8 cellular contexts compared by ENCODE assay signal in genomic region chr13:114107686-114108081, GRCh38. TPM values are rescaled to one million over a fixed set of nuclear protein-coding genes. Genes with fewer than 3 reads are reported as not detected.
DNase-seq lines count a peak whose midpoint lies in the region; ATAC-seq and TF ChIP-seq lines count a peak whose summit lies in the region.
"Had no signal": no experiment of that assay in that cellular context is flagged by ENCODE, and none has a peak within 500 bp of the region (broad histone marks: within the 10 kb centered on the region; RNA-seq: fewer than 3 reads in every experiment).

No MANE protein-coding gene starts in this region.

- no peak for ATAC-seq in stimulated activated naive B cell treated with anti-CD40 and anti-IgM and Interleukin-4, amounts not matched to agents 10 μg/mL and 1 μg/mL and 100 μg/mL, for 72 hours (replicated peaks)
- ATAC-seq in GM18517 (IDR thresholded peaks at IDR 0.05; ENCODE audit: unreplicated experiment) (no peak), GM19324 (IDR thresholded peaks at IDR 0.05; ENCODE audit: low FRiP score, unreplicated experiment) (no peak)
- ATAC-seq: activated CD4-positive, CD25-positive, alpha-beta regulatory T cell treated with anti-CD3 and anti-CD28 coated beads, Interleukin-2, amount 50 U/mL, for 24 hours had no signal

- no peak for TF ChIP-seq POLR2A in tibial nerve (IDR thresholded peaks at IDR 0.05)

- DNase-seq in HFFc6, result peak; percentile 87
- peak; percentile 67 for DNase-seq in amniotic stem cell (lab: John Stamatoyannopoulos, UW)
- peak; percentile 78 for DNase-seq in hepatic stellate cell (ENCODE audit: low spot score)
- DNase-seq in stimulated activated naive B cell treated with anti-CD40 and anti-IgM and Interleukin-4, amounts not matched to agents 10 μg/mL and 1 μg/mL and 100 μg/mL, for 72 hours, result no peak
- no peak for DNase-seq in tibial nerve (ENCODE audit: low spot score in 2 of 2)

- TF ChIP-seq EP300 in tibial nerve (IDR thresholded peaks at IDR 0.05), result no peak

- no peaks in the 10 kb centered on the region for H3K9me3 Mint-ChIP-seq in HFFc6
- peaks cover 0 to 3% of the 10 kb centered on the region in 2 donors for H3K9me3 Mint-ChIP-seq in stimulated activated naive B cell treated with anti-CD40 and anti-IgM and Interleukin-4, amounts not matched to agents 10 μg/mL and 1 μg/mL and 100 μg/mL, for 72 hours

- no peaks in the 10 kb centered on the region for H3K9me3 ChIP-seq in tibial nerve

- H3K27me3 ChIP-seq in tibial nerve, result no peaks in the 10 kb centered on the region

- H3K27ac Mint-ChIP-seq in HFFc6, result peak overlapping the region; percentile 95
- H3K27ac Mint-ChIP-seq in stimulated activated naive B cell treated with anti-CD40 and anti-IgM and Interleukin-4, amounts not matched to agents 10 μg/mL and 1 μg/mL and 100 μg/mL, for 72 hours, result peak overlapping the region; percentile 92

- H3K4me1 Mint-ChIP-seq in HFFc6 (ENCODE audit: low read depth), result peaks cover 68% of the 10 kb centered on the region
- H3K4me1 Mint-ChIP-seq in stimulated activated naive B cell treated with anti-CD40 and anti-IgM and Interleukin-4, amounts not matched to agents 10 μg/mL and 1 μg/mL and 100 μg/mL, for 72 hours, result peaks cover 32 to 48% of the 10 kb centered on the region in 2 donors

- H3K36me3 Mint-ChIP-seq in HFFc6 (ENCODE audit: low read depth), result peaks cover 21% of the 10 kb centered on the region
- peaks cover 3 to 12% of the 10 kb centered on the region in 2 donors for H3K36me3 Mint-ChIP-seq in stimulated activated naive B cell treated with anti-CD40 and anti-IgM and Interleukin-4, amounts not matched to agents 10 μg/mL and 1 μg/mL and 100 μg/mL, for 72 hours

- no peak for TF ChIP-seq CTCF in HFFc6 (IDR thresholded peaks at IDR 0.05)
- TF ChIP-seq CTCF in tibial nerve (IDR thresholded peaks at IDR 0.05), result no peak

- H3K4me3 Mint-ChIP-seq in HFFc6, result peak overlapping the region; percentile 76
- no peak overlapping the region for H3K4me3 Mint-ChIP-seq in stimulated activated naive B cell treated with anti-CD40 and anti-IgM and Interleukin-4, amounts not matched to agents 10 μg/mL and 1 μg/mL and 100 μg/mL, for 72 hours

- WGBS in tibial nerve, 2 donors, result 66 to 70% methylated on average over 6 to 12 of the region's 12 CpGs

- peaks cover 10% of the 10 kb centered on the region for H3K27me3 Mint-ChIP-seq in HFFc6 (ENCODE audit: insufficient read depth)
- H3K27me3 Mint-ChIP-seq in stimulated activated naive B cell treated with anti-CD40 and anti-IgM and Interleukin-4, amounts not matched to agents 10 μg/mL and 1 μg/mL and 100 μg/mL, for 72 hours, result no peaks in the 10 kb centered on the region

- H3K4me1 ChIP-seq in tibial nerve, result peaks cover 0 to 63% (median 31%) of the 10 kb centered on the region in 4 donors

- H3K4me3 ChIP-seq in tibial nerve, result no peak overlapping the region

- H3K36me3 ChIP-seq in tibial nerve, result peaks cover 0 to 6% (median 0%) of the 10 kb centered on the region in 3 donors

- H3K27ac ChIP-seq in tibial nerve, result peak overlapping the region in 1 of 4 donors; percentile 6

RNA-seq across cellular contexts. Expression of gene RASA3, which starts 24.7 kb away (rescaled TPM):
- total RNA-seq in HFFc6 (2021; fragmentation: NEBNext Ultra II Directional; extraction: Animal tissue kit (Norgen Biotek cat#: 25700)), result 10 to 100 TPM; 31.6 to 37.6 (median 33.1) TPM
- total RNA-seq in tibial nerve, result 10 to 100 TPM; 36.2 to 63.3 (median 46.3) TPM

Comparison
In these comparisons a context has a peak if more than half of its experiments do, and no peak if none do; other contexts are left out.
1. DNase-seq: peak in HFFc6 (single experiment), amniotic stem cell (single experiment) and hepatic stellate cell (single experiment); none in stimulated activated naive B cell treated with anti-CD40 and anti-IgM and Interleukin-4, amounts not matched to agents 10 μg/mL and 1 μg/mL and 100 μg/mL, for 72 hours (single experiment) and tibial nerve (0 of 2).